14 cellular contexts compared by ENCODE assay signal in the genomic region with DNA sequence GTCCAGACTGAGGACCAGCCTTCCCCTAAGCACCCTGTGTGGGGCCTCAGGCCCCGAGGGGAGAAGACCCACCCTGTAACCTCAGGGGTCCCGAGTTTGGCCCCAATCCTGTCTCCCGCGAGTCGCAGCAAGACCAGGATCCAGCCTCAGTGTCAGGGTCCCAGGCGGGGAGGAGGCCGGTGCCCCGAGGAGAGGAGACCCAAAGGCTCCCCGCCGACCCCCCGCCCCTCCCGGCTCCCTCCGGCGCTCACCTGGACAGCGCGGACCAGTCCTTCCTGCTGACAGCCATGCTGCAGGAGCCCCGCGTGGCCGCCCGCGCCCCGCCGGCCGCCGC. TPM values are rescaled to one million over a fixed set of nuclear protein-coding genes. Genes with fewer than 3 reads are reported as not detected.
DNase-seq lines count a peak whose midpoint lies in the region; ATAC-seq and TF ChIP-seq lines count a peak whose summit lies in the region.
"Had no signal": no experiment of that assay in that cellular context is flagged by ENCODE, and none has a peak within 500 bp of the region (broad histone marks: within the 10 kb centered on the region; RNA-seq: fewer than 3 reads in every experiment).

A gene with protein sequence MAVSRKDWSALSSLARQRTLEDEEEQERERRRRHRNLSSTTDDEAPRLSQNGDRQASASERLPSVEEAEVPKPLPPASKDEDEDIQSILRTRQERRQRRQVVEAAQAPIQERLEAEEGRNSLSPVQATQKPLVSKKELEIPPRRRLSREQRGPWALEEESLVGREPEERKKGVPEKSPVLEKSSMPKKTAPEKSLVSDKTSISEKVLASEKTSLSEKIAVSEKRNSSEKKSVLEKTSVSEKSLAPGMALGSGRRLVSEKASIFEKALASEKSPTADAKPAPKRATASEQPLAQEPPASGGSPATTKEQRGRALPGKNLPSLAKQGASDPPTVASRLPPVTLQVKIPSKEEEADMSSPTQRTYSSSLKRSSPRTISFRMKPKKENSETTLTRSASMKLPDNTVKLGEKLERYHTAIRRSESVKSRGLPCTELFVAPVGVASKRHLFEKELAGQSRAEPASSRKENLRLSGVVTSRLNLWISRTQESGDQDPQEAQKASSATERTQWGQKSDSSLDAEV (minus strand): TSS at position 307 of the 334 bp plus-strand sequence. CDS start 18 bp downstream, at position 289.

- H3K4me1 ChIP-seq in body of pancreas = peaks cover 69% of the 10 kb centered on the region
- H3K4me1 ChIP-seq in iPS-15b (ENCODE audit: control insufficient read depth, insufficient read depth, low read length) = peaks cover 11% of the 10 kb centered on the region
- H3K4me1 ChIP-seq in neural progenitor cell = peaks cover 9% of the 10 kb centered on the region
- H3K4me1 ChIP-seq in aorta (ENCODE audit: control insufficient read depth in 1 of 2, insufficient read depth in 2 of 2, low read length in 2 of 2) = no peaks in the 10 kb centered on the region
- H3K4me1 ChIP-seq in CD8-positive, alpha-beta T cell (ENCODE audit: insufficient read depth, low read length) = no peaks in the 10 kb centered on the region

- H3K27me3 Mint-ChIP-seq in neural progenitor cell (ENCODE audit: insufficient read depth, low read depth) = peaks cover 35% of the 10 kb centered on the region
- H3K27me3 Mint-ChIP-seq in CD8-positive, alpha-beta T cell (ENCODE audit: low read depth) = peaks cover 31% of the 10 kb centered on the region

- TF ChIP-seq POLR2A in body of pancreas (IDR thresholded peaks at IDR 0.05) = no peak

- no peaks in the 10 kb centered on the region for H3F3A ChIP-seq in neural progenitor cell (ENCODE audit: low read depth)

- peak within 1 kb of the TSS; percentile 45 to 61 for H3K4me3 ChIP-seq in body of pancreas
- H3K4me3 ChIP-seq in iPS-15b (ENCODE audit: low read depth, low read length) = peak within 1 kb of the TSS; percentile 69
- H3K4me3 ChIP-seq in neural progenitor cell = peak within 1 kb of the TSS; percentile 54
- H3K4me3 ChIP-seq in aorta (ENCODE audit: low read length in 2 of 2) = no peak within 1 kb of the TSS
- H3K4me3 ChIP-seq in CD8-positive, alpha-beta T cell (ENCODE audit: low read depth, low read length) = no peak within 1 kb of the TSS
- H3K4me3 ChIP-seq: MG63 had no signal

- TF ChIP-seq CTCF in C4-2B (conservative IDR thresholded peaks at IDR 0.05) = no peak
- TF ChIP-seq CTCF in body of pancreas (IDR thresholded peaks at IDR 0.05) = no peak
- no peak for TF ChIP-seq CTCF in neural progenitor cell (IDR thresholded peaks at IDR 0.05)
- TF ChIP-seq CTCF in CD8-positive, alpha-beta T cell (IDR thresholded peaks at IDR 0.05) = no peak

- H3K27ac Mint-ChIP-seq in neural progenitor cell = no peak within 1 kb of the TSS
- no peak within 1 kb of the TSS for H3K27ac Mint-ChIP-seq in CD8-positive, alpha-beta T cell
- H3K27ac Mint-ChIP-seq: activated naive CD4-positive, alpha-beta T cell treated with anti-CD3 and anti-CD28 coated beads, Interleukin-2, amount 50 U/mL, for 24 hours had no signal

- no peaks in the 10 kb centered on the region for H3K36me3 Mint-ChIP-seq in neural progenitor cell
- H3K36me3 Mint-ChIP-seq in CD8-positive, alpha-beta T cell = no peaks in the 10 kb centered on the region
- H3K36me3 Mint-ChIP-seq: activated naive CD4-positive, alpha-beta T cell treated with anti-CD3 and anti-CD28 coated beads, Interleukin-2, amount 50 U/mL, for 24 hours had no signal

- no peaks in the 10 kb centered on the region for H3K9me3 Mint-ChIP-seq in neural progenitor cell
- H3K9me3 Mint-ChIP-seq in CD8-positive, alpha-beta T cell = no peaks in the 10 kb centered on the region
- H3K9me3 Mint-ChIP-seq: activated naive CD4-positive, alpha-beta T cell treated with anti-CD3 and anti-CD28 coated beads, Interleukin-2, amount 50 U/mL, for 24 hours had no signal

- DNase-seq in body of pancreas (no peak), neural progenitor cell (ENCODE audit: low spot score) (no peak), aorta (no peak)
- DNase-seq in activated CD8-positive, alpha-beta memory T cell treated with anti-CD3 and anti-CD28 coated beads for 24 hours = no peak
- DNase-seq in CD8-positive, alpha-beta T cell = no peak
- DNase-seq: activated CD4-positive, alpha-beta T cell treated with anti-CD3 and anti-CD28 coated beads for 48 hours; effector memory CD4-positive, alpha-beta T cell; EL; MG63; NCI-H524 had no signal

- H3K9ac ChIP-seq in iPS-15b (ENCODE audit: low read depth, low read length) (peak within 1 kb of the TSS; percentile 84), neural progenitor cell (no peak within 1 kb of the TSS)

- 0 to 6% methylated on average over 3 to 19 of the region's 25 CpGs for WGBS in body of pancreas, 2 donors
- WGBS in aorta, 2 donors = 9 to 10% methylated on average over 21 to 25 of the region's 25 CpGs

- H3K27me3 ChIP-seq in body of pancreas (no peaks in the 10 kb centered on the region), iPS-15b (ENCODE audit: control insufficient read depth, insufficient read depth, low read length) (peaks cover 33% of the 10 kb centered on the region), neural progenitor cell (peaks cover 60% of the 10 kb centered on the region), aorta (ENCODE audit: control insufficient read depth in 1 of 2, insufficient read depth in 2 of 2, low read length in 1 of 2) (no peaks in the 10 kb centered on the region)
- H3K27me3 ChIP-seq in CD8-positive, alpha-beta T cell (ENCODE audit: insufficient read depth, low read length) = peaks cover 12% of the 10 kb centered on the region

- peak within 1 kb of the TSS; percentile 88 for H3K4me2 ChIP-seq in neural progenitor cell

- H3K79me2 ChIP-seq in neural progenitor cell (ENCODE audit: low read depth) = no peaks in the 10 kb centered on the region

- H3K36me3 ChIP-seq in body of pancreas (replicated peaks in 1 of 2; ENCODE audit: insufficient read depth in 1 of 2, low read depth in 2 of 2) = no peaks in the 10 kb centered on the region
- H3K36me3 ChIP-seq in iPS-15b (ENCODE audit: control insufficient read depth, insufficient read depth, low read length) = no peaks in the 10 kb centered on the region
- no peaks in the 10 kb centered on the region for H3K36me3 ChIP-seq in neural progenitor cell
- H3K36me3 ChIP-seq in aorta (ENCODE audit: control insufficient read depth in 1 of 2, insufficient read depth in 2 of 2, low read length in 1 of 2) = no peaks in the 10 kb centered on the region
- no peaks in the 10 kb centered on the region for H3K36me3 ChIP-seq in CD8-positive, alpha-beta T cell (ENCODE audit: insufficient read depth, low read length)
- H3K36me3 ChIP-seq: MG63 had no signal

- intact Hi-C loops in body of pancreas (cut with DNase I) (no loop called here), aorta (cut with DNase I) (no loop called here)
- intact Hi-C loops in CD8-positive, alpha-beta T cell (cut with DNase I, micrococcal nuclease) = no loop called here

- CTCF ChIA-PET in CD8-positive, alpha-beta T cell (lab: Charles Lee) = no interaction called here

- H3K9me3 ChIP-seq in body of pancreas = no peaks in the 10 kb centered on the region
- H3K9me3 ChIP-seq in iPS-15b (ENCODE audit: control insufficient read depth, insufficient read depth, low read length) = no peaks in the 10 kb centered on the region
- no peaks in the 10 kb centered on the region for H3K9me3 ChIP-seq in neural progenitor cell (ENCODE audit: low read depth)
- no peaks in the 10 kb centered on the region for H3K9me3 ChIP-seq in aorta (ENCODE audit: control insufficient read depth, low read length)
- no peaks in the 10 kb centered on the region for H3K9me3 ChIP-seq in CD8-positive, alpha-beta T cell (ENCODE audit: low read length)
- H3K9me3 ChIP-seq: MG63 had no signal

- H4K20me1 ChIP-seq in neural progenitor cell (ENCODE audit: low read depth) = no peaks in the 10 kb centered on the region

- ATAC-seq in body of pancreas (no peak), HG02588 (IDR thresholded peaks at IDR 0.05; ENCODE audit: unreplicated experiment) (no peak), aorta (ENCODE audit: low FRiP score) (no peak)
- no peak for ATAC-seq in CD8-positive, alpha-beta T cell

- peaks cover 3% of the 10 kb centered on the region for H3K4me1 Mint-ChIP-seq in neural progenitor cell
- peaks cover 4% of the 10 kb centered on the region for H3K4me1 Mint-ChIP-seq in CD8-positive, alpha-beta T cell (ENCODE audit: low read depth)
- H3K4me1 Mint-ChIP-seq: activated naive CD4-positive, alpha-beta T cell treated with anti-CD3 and anti-CD28 coated beads, Interleukin-2, amount 50 U/mL, for 24 hours had no signal

- H3K27ac ChIP-seq in C4-2B (peak within 1 kb of the TSS; percentile 93), body of pancreas (peak within 1 kb of the TSS; percentile 93 to 98 (median 96)), neural progenitor cell (no peak within 1 kb of the TSS), aorta (ENCODE audit: low read depth in 1 of 2, low read length in 2 of 2) (no peak within 1 kb of the TSS)
- H3K27ac ChIP-seq in CD8-positive, alpha-beta T cell (ENCODE audit: low read depth, low read length) = no peak within 1 kb of the TSS

- POLR2A ChIA-PET in CD8-positive, alpha-beta T cell (lab: Charles Lee) = no interaction called here

- H2AFZ ChIP-seq in neural progenitor cell (replicated peaks) = peak within 1 kb of the TSS; percentile 96

- H3K4me3 Mint-ChIP-seq in neural progenitor cell = peak within 1 kb of the TSS; percentile 33
- H3K4me3 Mint-ChIP-seq in CD8-positive, alpha-beta T cell = no peak within 1 kb of the TSS
- H3K4me3 Mint-ChIP-seq: activated naive CD4-positive, alpha-beta T cell treated with anti-CD3 and anti-CD28 coated beads, Interleukin-2, amount 50 U/mL, for 24 hours had no signal

RNA-seq across cellular contexts. Expression of the gene that starts here (rescaled TPM):
- 10 to 100 TPM; 46.1 to 54.7 TPM for total RNA-seq in body of pancreas
- 0.34 TPM in 1 of 2 replicates, not detected in the other for total RNA-seq in neural progenitor cell (ENCODE audit: low replicate concordance)
- total RNA-seq in aorta = under 1 TPM in 1 of 2 donors, not detected in 1; 0.71 TPM
- polyA plus RNA-seq in aorta = 10 to 100 TPM in 1 of 2 donors, under 1 TPM in 1; 0.82 to 33.8 TPM
- not detected for total RNA-seq in CD8-positive, alpha-beta T cell

Comparison
In these comparisons a context has a peak if more than half of its experiments do, and no peak if none do; other contexts are left out.
1. RNA of the gene that starts here (total RNA-seq): 46.1 to 54.7 TPM in body of pancreas; 0.71 TPM in aorta, 0.34 TPM in neural progenitor cell and not detected in CD8-positive, alpha-beta T cell; every median in the first group is over 10 times any median in the second.
2. H3K27ac ChIP-seq: peak in C4-2B (single experiment) and body of pancreas (4 of 4); none in neural progenitor cell (single experiment), aorta (0 of 2) and CD8-positive, alpha-beta T cell (single experiment).
3. H3K4me3 ChIP-seq: peak in body of pancreas (2 of 2), iPS-15b (single experiment) and neural progenitor cell (single experiment); none in aorta (0 of 2) and CD8-positive, alpha-beta T cell (single experiment).